12 cellular contexts compared by ENCODE assay signal in the genomic region with DNA sequence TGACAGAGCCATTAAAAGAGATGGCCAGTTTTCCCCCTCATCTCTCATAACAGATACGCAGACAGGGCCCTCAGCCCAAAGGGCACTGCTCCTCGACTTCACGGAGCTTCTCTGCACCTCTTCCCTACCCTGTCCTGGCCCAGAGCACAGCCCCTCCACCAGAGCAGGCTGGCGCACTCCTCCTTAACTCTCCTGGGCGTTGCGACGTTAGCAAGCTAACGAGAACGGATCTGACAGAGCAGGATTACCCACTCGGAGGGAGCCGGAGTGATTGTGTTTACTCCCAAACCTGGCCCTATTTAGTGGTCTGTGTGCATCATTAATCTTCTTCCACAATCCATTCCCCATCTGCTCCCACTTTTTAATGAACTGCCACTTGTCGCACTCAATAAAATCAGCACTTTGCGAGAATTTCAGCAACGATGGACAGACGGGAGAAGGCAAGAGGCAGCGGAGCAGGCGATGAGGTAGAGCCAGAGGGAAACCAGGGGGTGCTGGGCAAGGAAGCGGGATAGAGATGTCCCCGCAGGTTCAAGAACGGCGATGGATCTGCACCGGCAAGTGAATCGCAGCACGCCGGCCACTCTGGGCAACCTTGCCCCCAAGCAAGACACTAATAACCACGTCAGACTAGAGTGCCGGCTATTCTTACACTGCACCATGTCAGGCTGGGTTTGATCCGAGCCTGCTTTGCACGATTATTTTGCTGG.
"Had no signal": no experiment of that assay in that cellular context is flagged by ENCODE, and none has a peak within 500 bp of the region (broad histone marks: within the 10 kb centered on the region; RNA-seq: fewer than 3 reads in every experiment).

No MANE protein-coding gene starts in this region.

- ATAC-seq: activated naive CD4-positive, alpha-beta T cell treated with anti-CD3 and anti-CD28 coated beads, Interleukin-2, amount 50 U/mL, for 72 hours; WTC11 had no signal

- DNase-seq: activated CD4-positive, alpha-beta T cell treated with anti-CD3 and anti-CD28 coated beads, Interleukin-2, amount 50 U/mL, for 1 hour; activated effector memory CD4-positive, alpha-beta T cell treated with anti-CD3 and anti-CD28 coated beads, Interleukin-2, amount 50 U/mL, for 16 hours; activated T-cell treated with anti-CD3 and anti-CD28 coated beads, Interleukin-2, amount 50 U/mL, for 24 hours; amygdala; dermis blood vessel endothelial cell; hypothalamus; midbrain; posterior cingulate gyrus; small intestine; tibial artery had no signal
